19 cellular contexts compared by ENCODE assay signal in genomic region chr1:107575226-107575625, GRCh38.
DNase-seq lines count a peak whose midpoint lies in the region; ATAC-seq and TF ChIP-seq lines count a peak whose summit lies in the region.
"Had no signal": no experiment of that assay in that cellular context is flagged by ENCODE, and none has a peak within 500 bp of the region (broad histone marks: within the 10 kb centered on the region; RNA-seq: fewer than 3 reads in every experiment).

No MANE protein-coding gene starts in this region.

- H3K36me3 ChIP-seq in PC-9 (ENCODE audit: low read depth), result no peaks in the 10 kb centered on the region

- H3K4me3 ChIP-seq in PC-9, result no peak overlapping the region
- H3K4me3 ChIP-seq: A549, BLaER1 had no signal

- H3K4me3 Mint-ChIP-seq in memory B cell, result no peak overlapping the region
- H3K4me3 Mint-ChIP-seq in chondrocyte (ENCODE audit: unreplicated experiment), result no peak overlapping the region
- H3K4me3 Mint-ChIP-seq: CD14-positive monocyte; CD4-positive, alpha-beta memory T cell; HFFc6 had no signal

- POLR2A ChIA-PET in PC-9 (lab: Charles Lee; ENCODE audit: unreplicated experiment), result no interaction called here

- no peaks in the 10 kb centered on the region for H3K9me3 Mint-ChIP-seq in memory B cell
- no peaks in the 10 kb centered on the region for H3K9me3 Mint-ChIP-seq in chondrocyte (ENCODE audit: low read depth)
- H3K9me3 Mint-ChIP-seq: CD4-positive, alpha-beta memory T cell had no signal

- H3K4me2 ChIP-seq in PC-9, result peak overlapping the region; percentile 58
- H3K4me2 ChIP-seq: A549, BLaER1 had no signal

- H3K9me3 ChIP-seq in PC-9 (ENCODE audit: insufficient read depth, low read depth), result no peaks in the 10 kb centered on the region; the same call in 1 of the 2 replicates
- H3K9me3 ChIP-seq: A549 had no signal

- ATAC-seq in memory B cell (ENCODE audit: low read depth), result no peak
- no peak for ATAC-seq in HG03139 (IDR thresholded peaks at IDR 0.05; ENCODE audit: unreplicated experiment)
- ATAC-seq: A549, HCT116 had no signal

- peaks cover 3% of the 10 kb centered on the region for H3K4me1 Mint-ChIP-seq in memory B cell
- peaks cover 4% of the 10 kb centered on the region for H3K4me1 Mint-ChIP-seq in chondrocyte (ENCODE audit: low read depth)
- H3K4me1 Mint-ChIP-seq: CD14-positive monocyte had no signal

- no peaks in the 10 kb centered on the region for H3K9me2 ChIP-seq in PC-9 (ENCODE audit: insufficient read depth)

- peaks cover 18% of the 10 kb centered on the region; the same call in 1 of the 2 replicates for H3F3A ChIP-seq in PC-9 (ENCODE audit: insufficient read depth, low read depth)

- BruUV-seq in PC-9 (replicated peaks; lab: Mats Ljungman, UMichigan), result no TSS peak

- no peak overlapping the region for H2AFZ ChIP-seq in PC-9

- in situ Hi-C loops in ACHN (cut with HindIII; ENCODE audit: low pct_ligation_motif_present, low pct_unique_long_range_greater_than_20kb, low sequenced_read_pairs), result no loop called here

- CTCF ChIA-PET in PC-9 (lab: Charles Lee), result no interaction called here

- TF ChIP-seq CTCF in PC-9 (conservative IDR thresholded peaks at IDR 0.05), result no peak
- TF ChIP-seq CTCF in chondrocyte (IDR thresholded peaks at IDR 0.05), result no peak

- H3K79me2 ChIP-seq in PC-9 (ENCODE audit: low read depth), result no peaks in the 10 kb centered on the region

- peak overlapping the region; percentile 42 for H3K27ac Mint-ChIP-seq in memory B cell
- H3K27ac Mint-ChIP-seq in chondrocyte (ENCODE audit: unreplicated experiment), result no peak overlapping the region
- H3K27ac Mint-ChIP-seq: CD14-positive monocyte; CD4-positive, alpha-beta memory T cell; HFFc6 had no signal

- H3K27me3 ChIP-seq in PC-9 (ENCODE audit: insufficient read depth, low read depth), result no peaks in the 10 kb centered on the region
- H3K27me3 ChIP-seq: BLaER1 had no signal

- DNase-seq in ACHN (peak; percentile 30), PC-9 (peak in 1 of 2 experiments; percentile 79), memory B cell (ENCODE audit: low spot score in 2 of 2) (no peak), renal cortical epithelial cell (ENCODE audit: low read depth) (peak; percentile 45), NCI-H446 treated with DMSO at 0.1 percent for 48 hours (lab: John Stamatoyannopoulos, UW) (no peak), chondrocyte (ENCODE audit: low spot score) (no peak)
- DNase-seq: CD4-positive, alpha-beta memory T cell; DMS153; DMS79; GDM1; GOT3; H7; HFFc6 had no signal

- no peak overlapping the region for H3K27ac ChIP-seq in PC-9
- H3K27ac ChIP-seq: 22Rv1, A549, BLaER1 had no signal

- peaks cover 36% of the 10 kb centered on the region for H3K36me3 Mint-ChIP-seq in memory B cell
- H3K36me3 Mint-ChIP-seq in chondrocyte (ENCODE audit: low read depth), result no peaks in the 10 kb centered on the region

- H3K27me3 Mint-ChIP-seq in memory B cell (no peaks in the 10 kb centered on the region), chondrocyte (ENCODE audit: low read depth) (peaks cover 5% of the 10 kb centered on the region)
- H3K27me3 Mint-ChIP-seq: CD4-positive, alpha-beta memory T cell had no signal

- intact Hi-C loops in PC-9 (cut with micrococcal nuclease; ENCODE audit: unreplicated experiment), result no loop called here

- H3K4me1 ChIP-seq in PC-9 (replicated peaks; ENCODE audit: insufficient read depth), result peaks cover 54% of the 10 kb centered on the region
- H3K4me1 ChIP-seq: BLaER1 had no signal

- no peaks in the 10 kb centered on the region for H4K20me1 ChIP-seq in PC-9 (ENCODE audit: insufficient read depth)
- H4K20me1 ChIP-seq: BLaER1 had no signal

Comparison
In these comparisons a context has a peak if more than half of its experiments do, and no peak if none do; other contexts are left out.
1. DNase-seq: peak in ACHN (single experiment) and renal cortical epithelial cell (single experiment); none in memory B cell (0 of 2), NCI-H446 treated with DMSO at 0.1 percent for 48 hours (single experiment) and chondrocyte (single experiment).